In genomic region chr9:41188439-41188838, GRCh38 we compare ENCODE assay signal across 11 cellular contexts. TPM values are rescaled to one million over a fixed set of nuclear protein-coding genes. Genes with fewer than 3 reads are reported as not detected.
"Had no signal": no experiment of that assay in that cellular context is flagged by ENCODE, and none has a peak within 500 bp of the region (broad histone marks: within the 10 kb centered on the region; RNA-seq: fewer than 3 reads in every experiment).

No MANE protein-coding gene starts in this region.

RNA-seq across cellular contexts. Expression of gene FOXD4L6, which starts 60.0 kb away (rescaled TPM):
- total RNA-seq: activated naive CD4-positive, alpha-beta T cell treated with anti-CD3 and anti-CD28 coated beads for 36 hours; activated naive CD4-positive, alpha-beta T cell treated with anti-CD3 and anti-CD28 coated beads, Interleukin-2, amount 50 U/mL, for 72 hours; activated naive CD8-positive, alpha-beta T cell treated with anti-CD3 and anti-CD28 coated beads for 36 hours; activated T-cell treated with anti-CD3 and anti-CD28 coated beads, Interleukin-2, amount 50 U/mL, for 4 hours; activated T-helper 17 cell treated with anti-CD3 and anti-CD28 coated beads, Interleukin-2, amount 50 U/mL, for 72 hours; activated T-helper 2 cell treated with anti-CD3 and anti-CD28 coated beads, Interferon-gamma antibody, Interleukin-2, Interleukin-4, amounts not matched to agents 10 μg/mL and 5 μg/mL and 100 μg/mL, durations not matched to agents 14 hours and 24 hours and 36 hours; aorta; ascending aorta; body of pancreas; bronchial epithelial cell; cardiac septum had no signal
